1 cellular context compared by ENCODE assay signal in the genomic region with DNA sequence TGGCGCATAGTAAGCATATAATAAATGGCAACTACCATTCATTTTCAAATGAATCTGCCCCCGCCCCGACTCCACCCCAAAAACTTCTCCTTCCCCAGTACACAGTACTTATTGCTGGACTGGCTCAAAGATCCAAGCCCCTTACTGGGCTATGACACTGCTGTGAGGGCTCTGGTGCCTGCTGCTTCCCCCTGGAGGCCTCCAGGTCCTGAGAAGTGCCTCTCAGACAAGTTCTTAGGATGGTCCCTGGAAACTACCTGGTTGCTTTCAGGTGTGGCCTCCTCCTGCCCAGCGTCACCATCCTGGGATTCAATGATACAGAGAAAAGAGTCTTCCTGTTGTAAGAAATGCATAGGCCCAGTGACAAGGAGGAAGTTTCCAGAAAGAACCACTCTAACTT.
TF ChIP-seq lines count a peak whose summit lies in the region.

No MANE protein-coding gene starts in this region.

TF ChIP-seq in GM23338, 12 proteins besides CTCF, POLR2A, EP300 and RAD21 (continued from another document):
- TF ChIP-seq, protein P1, sequence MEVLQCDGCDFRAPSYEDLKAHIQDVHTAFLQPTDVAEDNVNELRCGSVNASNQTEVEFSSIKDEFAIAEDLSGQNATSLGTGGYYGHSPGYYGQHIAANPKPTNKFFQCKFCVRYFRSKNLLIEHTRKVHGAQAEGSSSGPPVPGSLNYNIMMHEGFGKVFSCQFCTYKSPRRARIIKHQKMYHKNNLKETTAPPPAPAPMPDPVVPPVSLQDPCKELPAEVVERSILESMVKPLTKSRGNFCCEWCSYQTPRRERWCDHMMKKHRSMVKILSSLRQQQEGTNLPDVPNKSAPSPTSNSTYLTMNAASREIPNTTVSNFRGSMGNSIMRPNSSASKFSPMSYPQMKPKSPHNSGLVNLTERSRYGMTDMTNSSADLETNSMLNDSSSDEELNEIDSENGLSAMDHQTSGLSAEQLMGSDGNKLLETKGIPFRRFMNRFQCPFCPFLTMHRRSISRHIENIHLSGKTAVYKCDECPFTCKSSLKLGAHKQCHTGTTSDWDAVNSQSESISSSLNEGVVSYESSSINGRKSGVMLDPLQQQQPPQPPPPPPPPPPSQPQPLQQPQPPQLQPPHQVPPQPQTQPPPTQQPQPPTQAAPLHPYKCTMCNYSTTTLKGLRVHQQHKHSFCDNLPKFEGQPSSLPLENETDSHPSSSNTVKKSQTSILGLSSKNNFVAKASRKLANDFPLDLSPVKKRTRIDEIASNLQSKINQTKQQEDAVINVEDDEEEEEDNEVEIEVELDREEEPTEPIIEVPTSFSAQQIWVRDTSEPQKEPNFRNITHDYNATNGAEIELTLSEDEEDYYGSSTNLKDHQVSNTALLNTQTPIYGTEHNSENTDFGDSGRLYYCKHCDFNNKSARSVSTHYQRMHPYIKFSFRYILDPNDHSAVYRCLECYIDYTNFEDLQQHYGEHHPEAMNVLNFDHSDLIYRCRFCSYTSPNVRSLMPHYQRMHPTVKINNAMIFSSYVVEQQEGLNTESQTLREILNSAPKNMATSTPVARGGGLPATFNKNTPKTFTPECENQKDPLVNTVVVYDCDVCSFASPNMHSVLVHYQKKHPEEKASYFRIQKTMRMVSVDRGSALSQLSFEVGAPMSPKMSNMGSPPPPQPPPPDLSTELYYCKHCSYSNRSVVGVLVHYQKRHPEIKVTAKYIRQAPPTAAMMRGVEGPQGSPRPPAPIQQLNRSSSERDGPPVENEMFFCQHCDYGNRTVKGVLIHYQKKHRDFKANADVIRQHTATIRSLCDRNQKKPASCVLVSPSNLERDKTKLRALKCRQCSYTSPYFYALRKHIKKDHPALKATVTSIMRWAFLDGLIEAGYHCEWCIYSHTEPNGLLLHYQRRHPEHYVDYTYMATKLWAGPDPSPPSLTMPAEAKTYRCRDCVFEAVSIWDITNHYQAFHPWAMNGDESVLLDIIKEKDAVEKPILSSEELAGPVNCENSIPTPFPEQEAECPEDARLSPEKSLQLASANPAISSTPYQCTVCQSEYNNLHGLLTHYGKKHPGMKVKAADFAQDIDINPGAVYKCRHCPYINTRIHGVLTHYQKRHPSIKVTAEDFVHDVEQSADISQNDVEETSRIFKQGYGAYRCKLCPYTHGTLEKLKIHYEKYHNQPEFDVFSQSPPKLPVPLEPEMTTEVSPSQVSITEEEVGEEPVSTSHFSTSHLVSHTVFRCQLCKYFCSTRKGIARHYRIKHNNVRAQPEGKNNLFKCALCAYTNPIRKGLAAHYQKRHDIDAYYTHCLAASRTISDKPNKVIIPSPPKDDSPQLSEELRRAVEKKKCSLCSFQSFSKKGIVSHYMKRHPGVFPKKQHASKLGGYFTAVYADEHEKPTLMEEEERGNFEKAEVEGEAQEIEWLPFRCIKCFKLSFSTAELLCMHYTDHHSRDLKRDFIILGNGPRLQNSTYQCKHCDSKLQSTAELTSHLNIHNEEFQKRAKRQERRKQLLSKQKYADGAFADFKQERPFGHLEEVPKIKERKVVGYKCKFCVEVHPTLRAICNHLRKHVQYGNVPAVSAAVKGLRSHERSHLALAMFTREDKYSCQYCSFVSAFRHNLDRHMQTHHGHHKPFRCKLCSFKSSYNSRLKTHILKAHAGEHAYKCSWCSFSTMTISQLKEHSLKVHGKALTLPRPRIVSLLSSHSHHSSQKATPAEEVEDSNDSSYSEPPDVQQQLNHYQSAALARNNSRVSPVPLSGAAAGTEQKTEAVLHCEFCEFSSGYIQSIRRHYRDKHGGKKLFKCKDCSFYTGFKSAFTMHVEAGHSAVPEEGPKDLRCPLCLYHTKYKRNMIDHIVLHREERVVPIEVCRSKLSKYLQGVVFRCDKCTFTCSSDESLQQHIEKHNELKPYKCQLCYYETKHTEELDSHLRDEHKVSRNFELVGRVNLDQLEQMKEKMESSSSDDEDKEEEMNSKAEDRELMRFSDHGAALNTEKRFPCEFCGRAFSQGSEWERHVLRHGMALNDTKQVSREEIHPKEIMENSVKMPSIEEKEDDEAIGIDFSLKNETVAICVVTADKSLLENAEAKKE (CRISPR knock-in tag; IDR thresholded peaks at IDR 0.05) = peak; percentile 75
TF ChIP-seq in GM23338: peak in this region for 2.
